9 cellular contexts compared by ENCODE assay signal in genomic region chr12:11719678-11720099, GRCh38.
DNase-seq lines count a peak whose midpoint lies in the region; ATAC-seq and TF ChIP-seq lines count a peak whose summit lies in the region.
"Had no signal": no experiment of that assay in that cellular context is flagged by ENCODE, and none has a peak within 500 bp of the region (broad histone marks: within the 10 kb centered on the region; RNA-seq: fewer than 3 reads in every experiment).

No MANE protein-coding gene starts in this region.

- H3K4me1 ChIP-seq in mesenchymal stem cell (ENCODE audit: control insufficient read depth, insufficient read depth, low read depth, low read length) (peaks cover 30% of the 10 kb centered on the region), testis (peaks cover 10% of the 10 kb centered on the region)

- no peak overlapping the region for H3K23ac ChIP-seq in mesenchymal stem cell (ENCODE audit: low read length in 2 of 2)

- H2BK120ac ChIP-seq in mesenchymal stem cell (ENCODE audit: low read depth, low read length), result peak overlapping the region; percentile 98

- no peak for TF ChIP-seq CTCF in choroid plexus epithelial cell (conservative IDR thresholded peaks at IDR 0.05; ENCODE audit: low read depth, low read length)
- TF ChIP-seq CTCF in testis (IDR thresholded peaks at IDR 0.05), result no peak

- H3K27ac ChIP-seq in mesenchymal stem cell (ENCODE audit: low read length, poor library complexity, severe bottlenecking) (peak overlapping the region; percentile 86), testis (no peak overlapping the region)
- H3K27ac ChIP-seq: KMS-11 had no signal

- H3K27me3 Mint-ChIP-seq in T-helper 17 cell, result no peaks in the 10 kb centered on the region

- no peak overlapping the region for H3K9ac ChIP-seq in mesenchymal stem cell (ENCODE audit: low read length)
- H3K9ac ChIP-seq: KMS-11 had no signal

- H3K36me3 Mint-ChIP-seq in T-helper 17 cell (ENCODE audit: low read depth), result peaks cover 2% of the 10 kb centered on the region

- no peak overlapping the region for H3K4me2 ChIP-seq in mesenchymal stem cell (ENCODE audit: low read length, poor library complexity, severe bottlenecking)
- H3K4me2 ChIP-seq: KMS-11 had no signal

- intact Hi-C loops in testis (cut with DNase I; ENCODE audit: low total_unique reads), result no loop called here

- H2BK5ac ChIP-seq in mesenchymal stem cell (ENCODE audit: low read depth, low read length, poor library complexity, severe bottlenecking), result peak overlapping the region; percentile 79

- H3K4me3 ChIP-seq in choroid plexus epithelial cell (ENCODE audit: low read depth, low read length) (no peak overlapping the region), mesenchymal stem cell (ENCODE audit: insufficient read depth in 1 of 2, low read depth in 1 of 2, low read length in 2 of 2) (no peak overlapping the region), testis (no peak overlapping the region)

- no peak overlapping the region for H3K14ac ChIP-seq in mesenchymal stem cell (ENCODE audit: low read length in 2 of 2)

- H2AK5ac ChIP-seq in mesenchymal stem cell (ENCODE audit: low read length, severe bottlenecking), result peak overlapping the region; percentile 90

- peak overlapping the region; percentile 21 to 79 for H2BK12ac ChIP-seq in mesenchymal stem cell (ENCODE audit: low read length in 2 of 2)

- H3K27ac Mint-ChIP-seq in T-helper 17 cell, result peak overlapping the region; percentile 67

- peak overlapping the region; percentile 90 for H4K91ac ChIP-seq in mesenchymal stem cell (ENCODE audit: low read length)

- DNase-seq in T-helper 17 cell (no peak), choroid plexus epithelial cell (ENCODE audit: low read depth) (peak; percentile 92), mesenchymal stem cell (peak; percentile 98), testis (peak; percentile 40), germinal center (ENCODE audit: low spot score) (no peak)

- no peak for TF ChIP-seq POLR2A in testis (IDR thresholded peaks at IDR 0.05)

- ATAC-seq in GM18502 (IDR thresholded peaks at IDR 0.05; ENCODE audit: poor library complexity, unreplicated experiment) (peak; percentile 44), T-helper 17 cell (peak; percentile 73), HG03045 (IDR thresholded peaks at IDR 0.05; ENCODE audit: unreplicated experiment) (no peak), HG02571 (IDR thresholded peaks at IDR 0.05; ENCODE audit: unreplicated experiment) (no peak)

- H4K8ac ChIP-seq in mesenchymal stem cell (ENCODE audit: low read length), result peak overlapping the region; percentile 89

- H3K27me3 ChIP-seq in mesenchymal stem cell (ENCODE audit: control insufficient read depth in 1 of 2, insufficient read depth in 1 of 2, low read length in 2 of 2) (no peaks in the 10 kb centered on the region), testis (no peaks in the 10 kb centered on the region)

- WGBS in mesenchymal stem cell, result under 1% methylated on average over 7 of the region's 10 CpGs
- WGBS in testis, 2 donors, result 70 to 73% methylated on average over 10 of the region's 10 CpGs

- peak overlapping the region; percentile 92 to 94 for H3K4ac ChIP-seq in mesenchymal stem cell (ENCODE audit: low read depth in 1 of 2, low read length in 2 of 2)

- H3K36me3 ChIP-seq in mesenchymal stem cell (ENCODE audit: control insufficient read depth in 1 of 2, insufficient read depth in 2 of 2, low read depth in 1 of 2, low read length in 2 of 2) (no peaks in the 10 kb centered on the region), testis (ENCODE audit: low read depth, missing control alignments) (no peaks in the 10 kb centered on the region)

- H3K4me1 Mint-ChIP-seq in T-helper 17 cell, result peaks cover 39% of the 10 kb centered on the region

- peaks cover 19% of the 10 kb centered on the region for H3K79me1 ChIP-seq in mesenchymal stem cell (replicated peaks; ENCODE audit: low read length, poor library complexity, severe bottlenecking)

- no peak overlapping the region for H2AFZ ChIP-seq in mesenchymal stem cell (ENCODE audit: low read depth, low read length)

- no peak overlapping the region for H3K4me3 Mint-ChIP-seq in T-helper 17 cell

- H3K9me3 ChIP-seq in T-helper 17 cell (ENCODE audit: control insufficient read depth, low read length, poor library complexity, severe bottlenecking), result no peaks in the 10 kb centered on the region
- H3K9me3 ChIP-seq in mesenchymal stem cell (ENCODE audit: control insufficient read depth, low read length), result no peaks in the 10 kb centered on the region
- no peaks in the 10 kb centered on the region for H3K9me3 ChIP-seq in testis

- peak overlapping the region; percentile 78 to 97 for H3K18ac ChIP-seq in mesenchymal stem cell (ENCODE audit: low read depth in 1 of 2, low read length in 2 of 2)

- no peak overlapping the region for H2BK15ac ChIP-seq in mesenchymal stem cell (ENCODE audit: low read depth, poor library complexity, severe bottlenecking)

Comparison
In these comparisons a context has a peak if more than half of its experiments do, and no peak if none do; other contexts are left out.
1. ATAC-seq: peak in GM18502 (single experiment) and T-helper 17 cell (single experiment); none in HG03045 (single experiment) and HG02571 (single experiment).
2. DNase-seq: peak in choroid plexus epithelial cell (single experiment), mesenchymal stem cell (single experiment) and testis (single experiment); none in T-helper 17 cell (0 of 3) and germinal center (single experiment).